1 cellular context compared by ENCODE assay signal in the genomic region with DNA sequence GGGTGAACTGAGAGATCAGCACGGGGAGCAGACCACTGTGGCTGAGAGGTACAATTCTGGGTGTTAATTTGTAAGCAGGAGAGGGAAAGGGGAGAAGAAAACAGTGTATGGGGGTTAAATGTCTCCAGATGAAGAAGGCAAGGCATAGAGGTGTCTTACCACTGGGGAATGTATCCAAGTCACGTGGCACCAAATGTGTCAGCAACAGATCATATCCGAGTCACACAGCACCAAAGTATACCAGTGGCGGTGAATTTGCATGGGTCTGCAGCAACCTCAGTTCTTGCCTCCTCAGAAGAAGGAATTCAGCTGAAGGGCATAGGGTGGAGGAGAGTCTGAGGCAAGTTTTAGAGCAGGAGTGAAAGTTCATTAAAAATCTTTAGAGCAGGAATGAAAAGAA.
TF ChIP-seq lines count a peak whose summit lies in the region.

No MANE protein-coding gene starts in this region.

TF ChIP-seq in H1, 55 proteins besides CTCF, POLR2A, EP300 and RAD21:
- TF ChIP-seq PHF8 (conservative IDR thresholded peaks at IDR 0.05; ENCODE audit: low read depth, low read length) = no peak
- no peak for TF ChIP-seq TAF1 (IDR thresholded peaks at IDR 0.05; ENCODE audit: low read depth, low read length)
- no peak for TF ChIP-seq SUZ12 (IDR thresholded peaks at IDR 0.05; ENCODE audit: low read length)
- no peak for TF ChIP-seq SP2 (IDR thresholded peaks at IDR 0.05; ENCODE audit: low read length)
- no peak for TF ChIP-seq CHD2 (IDR thresholded peaks at IDR 0.05; ENCODE audit: low read length)
- TF ChIP-seq NRF1 (IDR thresholded peaks at IDR 0.05; ENCODE audit: low read depth, low read length) = no peak
- no peak for TF ChIP-seq POLR2AphosphoS5 (IDR thresholded peaks at IDR 0.05; ENCODE audit: low read depth, low read length)
- TF ChIP-seq CEBPB (IDR thresholded peaks at IDR 0.05; ENCODE audit: low read depth, low read length) = no peak
- TF ChIP-seq YY1 (IDR thresholded peaks at IDR 0.05; ENCODE audit: low read depth, low read length) = no peak
- no peak for TF ChIP-seq SP1 (IDR thresholded peaks at IDR 0.05; ENCODE audit: low read depth, low read length)
- TF ChIP-seq KDM5A (IDR thresholded peaks at IDR 0.05; ENCODE audit: low read length) = no peak
- no peak for TF ChIP-seq BRCA1 (IDR thresholded peaks at IDR 0.05; ENCODE audit: low read depth, low read length)
- no peak for TF ChIP-seq SIX5 (IDR thresholded peaks at IDR 0.05; ENCODE audit: low read depth, low read length)
- no peak for TF ChIP-seq BACH1 (IDR thresholded peaks at IDR 0.05; ENCODE audit: low read length)
- no peak for TF ChIP-seq EZH2 (IDR thresholded peaks at IDR 0.05; ENCODE audit: low read depth, low read length, severe bottlenecking)
- TF ChIP-seq, protein P1, sequence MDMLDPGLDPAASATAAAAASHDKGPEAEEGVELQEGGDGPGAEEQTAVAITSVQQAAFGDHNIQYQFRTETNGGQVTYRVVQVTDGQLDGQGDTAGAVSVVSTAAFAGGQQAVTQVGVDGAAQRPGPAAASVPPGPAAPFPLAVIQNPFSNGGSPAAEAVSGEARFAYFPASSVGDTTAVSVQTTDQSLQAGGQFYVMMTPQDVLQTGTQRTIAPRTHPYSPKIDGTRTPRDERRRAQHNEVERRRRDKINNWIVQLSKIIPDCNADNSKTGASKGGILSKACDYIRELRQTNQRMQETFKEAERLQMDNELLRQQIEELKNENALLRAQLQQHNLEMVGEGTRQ (IDR thresholded peaks at IDR 0.05; ENCODE audit: low read length) = no peak
- TF ChIP-seq KDM4A (IDR thresholded peaks at IDR 0.05; ENCODE audit: low read depth, low read length, severe bottlenecking) = no peak
- no peak for TF ChIP-seq JUN (IDR thresholded peaks at IDR 0.05; ENCODE audit: low read depth, low read length)
